Comparison of ENCODE assay signal across 7 cellular contexts in genomic region chr6:37222125-37222967, GRCh38.
A peak's percentile ranks its signal among the peaks of the same experiment; 100 is the strongest.
DNase-seq lines count a peak whose midpoint lies in the region; ATAC-seq and TF ChIP-seq lines count a peak whose summit lies in the region.

No MANE protein-coding gene starts in this region.

- DNase-seq in NCI-H1930 (lab: John Stamatoyannopoulos, UW) (peak; percentile 86 to 94), T-helper 9 cell (peak; percentile 52), brain microvascular endothelial cell (peak; percentile 86), skeletal muscle cell (ENCODE audit: low read depth) (peak; percentile 72)

- in situ Hi-C loops in brain microvascular endothelial cell (cut with HindIII; ENCODE audit: low pct_ligation_motif_present, low sequenced_read_pairs): no loop called here

- H3K27me3 ChIP-seq in brain microvascular endothelial cell (replicated peaks): no peaks in the 10 kb centered on the region

- no peak for TF ChIP-seq CTCF in brain microvascular endothelial cell (IDR thresholded peaks at IDR 0.05; ENCODE audit: low read depth, low read length, missing control alignments)

- H3K4me3 ChIP-seq in brain microvascular endothelial cell (ENCODE audit: low read depth, low read length) (peak overlapping the region; percentile 64), iPS-11a (ENCODE audit: low read depth, low read length) (peak overlapping the region; percentile 66), skeletal muscle cell (ENCODE audit: low read depth, low read length) (peak overlapping the region; percentile 58)

- ATAC-seq in GM18511 (IDR thresholded peaks at IDR 0.05; ENCODE audit: unreplicated experiment) (peak; percentile 91), HG02943 (IDR thresholded peaks at IDR 0.05; ENCODE audit: low read depth, unreplicated experiment) (peak; percentile 90)

- no peaks in the 10 kb centered on the region for H3K36me3 ChIP-seq in brain microvascular endothelial cell (replicated peaks)

- peak overlapping the region; percentile 24 for H3K27ac ChIP-seq in brain microvascular endothelial cell

Comparison
In these comparisons a context has a peak if more than half of its experiments do, and no peak if none do; other contexts are left out.
1. Peak in every context shown above with its lines: DNase-seq, ATAC-seq, H3K4me3 ChIP-seq and H3K27ac ChIP-seq.